Comparison of ENCODE assay signal across 12 cellular contexts in genomic region chr6:53984163-53984562, GRCh38.
DNase-seq lines count a peak whose midpoint lies in the region; ATAC-seq and TF ChIP-seq lines count a peak whose summit lies in the region.
"Had no signal": no experiment of that assay in that cellular context is flagged by ENCODE, and none has a peak within 500 bp of the region (broad histone marks: within the 10 kb centered on the region; RNA-seq: fewer than 3 reads in every experiment).

No MANE protein-coding gene starts in this region.

- H3K36me3 ChIP-seq in kidney epithelial cell (ENCODE audit: control insufficient read depth, insufficient read depth, low read length), result no peaks in the 10 kb centered on the region

- H3K4me1 Mint-ChIP-seq in activated naive CD8-positive, alpha-beta T cell treated with anti-CD3 and anti-CD28 coated beads, Interleukin-2, amount 50 U/mL, for 24 hours, result no peaks in the 10 kb centered on the region
- H3K4me1 Mint-ChIP-seq: activated CD4-positive, alpha-beta memory T cell treated with anti-CD3 and anti-CD28 coated beads, Interleukin-2, amount 10 ng/mL, durations not matched to agents 7 days and 5 days had no signal

- no peaks in the 10 kb centered on the region for H3K27me3 ChIP-seq in kidney epithelial cell (ENCODE audit: control insufficient read depth, insufficient read depth, low read length)

- H3K4me3 Mint-ChIP-seq in activated naive CD8-positive, alpha-beta T cell treated with anti-CD3 and anti-CD28 coated beads, Interleukin-2, amount 50 U/mL, for 24 hours, result no peak overlapping the region
- H3K4me3 Mint-ChIP-seq: activated CD4-positive, alpha-beta memory T cell treated with anti-CD3 and anti-CD28 coated beads, Interleukin-2, amount 10 ng/mL, durations not matched to agents 7 days and 5 days had no signal

- no peaks in the 10 kb centered on the region for H3K36me3 Mint-ChIP-seq in activated naive CD8-positive, alpha-beta T cell treated with anti-CD3 and anti-CD28 coated beads, Interleukin-2, amount 50 U/mL, for 24 hours (ENCODE audit: low read depth)

- peak; percentile 45; the same call in 1 of the 2 replicates for TF ChIP-seq EP300 in Ishikawa (IDR thresholded peaks at IDR 0.05; ENCODE audit: borderline replicate concordance)

- no peak for ATAC-seq in activated naive CD8-positive, alpha-beta T cell treated with anti-CD3 and anti-CD28 coated beads, Interleukin-2, amount 50 U/mL, for 24 hours
- no peak for ATAC-seq in sciatic nerve
- ATAC-seq: left ventricle myocardium superior had no signal

- no peak for TF ChIP-seq RAD21 in Ishikawa (IDR thresholded peaks at IDR 0.05; ENCODE audit: low read depth)

- no peak overlapping the region for H3K27ac Mint-ChIP-seq in activated naive CD8-positive, alpha-beta T cell treated with anti-CD3 and anti-CD28 coated beads, Interleukin-2, amount 50 U/mL, for 24 hours
- H3K27ac Mint-ChIP-seq: activated CD4-positive, alpha-beta memory T cell treated with anti-CD3 and anti-CD28 coated beads, Interleukin-2, amount 10 ng/mL, durations not matched to agents 7 days and 5 days had no signal

- intact Hi-C loops in sciatic nerve (cut with DNase I), result no loop called here

- H3K4me3 ChIP-seq in kidney epithelial cell (ENCODE audit: low read depth, low read length), result no peak overlapping the region

- H3K27me3 Mint-ChIP-seq in activated naive CD8-positive, alpha-beta T cell treated with anti-CD3 and anti-CD28 coated beads, Interleukin-2, amount 50 U/mL, for 24 hours, result peaks cover 6% of the 10 kb centered on the region

- no peaks in the 10 kb centered on the region for H3K9me3 Mint-ChIP-seq in activated naive CD8-positive, alpha-beta T cell treated with anti-CD3 and anti-CD28 coated beads, Interleukin-2, amount 50 U/mL, for 24 hours
- H3K9me3 Mint-ChIP-seq: activated CD4-positive, alpha-beta memory T cell treated with anti-CD3 and anti-CD28 coated beads, Interleukin-2, amount 10 ng/mL, durations not matched to agents 7 days and 5 days had no signal

- peak; percentile 71 for DNase-seq in AG08395 (ENCODE audit: low spot score)
- DNase-seq in astrocyte of the hippocampus (ENCODE audit: low read depth, low spot score), result peak; percentile 91
- peak; percentile 91 for DNase-seq in kidney epithelial cell (ENCODE audit: low read depth)
- no peak for DNase-seq in DMS79 treated with DMSO at 0.1 percent for 48 hours (lab: John Stamatoyannopoulos, UW)
- DNase-seq in stimulated activated CD4-positive, alpha-beta T cell treated with anti-CD3 and anti-CD28 coated beads, Interleukin-15, amount 100 ng/mL, for 24 hours, result no peak
- DNase-seq in activated naive CD8-positive, alpha-beta T cell treated with anti-CD3 and anti-CD28 coated beads, Interleukin-2, amount 50 U/mL, for 24 hours, result no peak
- no peak for DNase-seq in sciatic nerve (ENCODE audit: low spot score)
- DNase-seq: activated CD4-positive, alpha-beta memory T cell treated with anti-CD3 and anti-CD28 coated beads, Interleukin-2, amount 10 ng/mL, durations not matched to agents 7 days and 5 days; foreskin melanocyte; left ventricle myocardium superior; NCI-H510A treated with DMSO at 0.1 percent for 48 hours had no signal

- TF ChIP-seq CTCF in kidney epithelial cell (IDR thresholded peaks at IDR 0.05; ENCODE audit: insufficient read depth, low read length, poor library complexity, severe bottlenecking), result no peak

TF ChIP-seq in Ishikawa, 13 proteins besides CTCF, POLR2A, EP300 and RAD21:
- TF ChIP-seq ZBTB7A (IDR thresholded peaks at IDR 0.05; ENCODE audit: low read depth) (no peak), MAX (IDR thresholded peaks at IDR 0.05) (no peak), TCF12 (IDR thresholded peaks at IDR 0.05; ENCODE audit: low read depth) (no peak), TEAD4 (IDR thresholded peaks at IDR 0.05) (no peak), YY1 (IDR thresholded peaks at IDR 0.05; ENCODE audit: low read depth) (no peak), CREB1 (IDR thresholded peaks at IDR 0.05; ENCODE audit: low read depth) (no peak), USF1 (IDR thresholded peaks at IDR 0.05) (no peak), TAF1 (IDR thresholded peaks at IDR 0.05; ENCODE audit: low read depth) (no peak)

Comparison
In these comparisons a context has a peak if more than half of its experiments do, and no peak if none do; other contexts are left out.
1. DNase-seq: peak in AG08395 (single experiment), astrocyte of the hippocampus (single experiment) and kidney epithelial cell (single experiment); none in DMS79 treated with DMSO at 0.1 percent for 48 hours (single experiment), stimulated activated CD4-positive, alpha-beta T cell treated with anti-CD3 and anti-CD28 coated beads, Interleukin-15, amount 100 ng/mL, for 24 hours (single experiment), activated naive CD8-positive, alpha-beta T cell treated with anti-CD3 and anti-CD28 coated beads, Interleukin-2, amount 50 U/mL, for 24 hours (single experiment) and sciatic nerve (single experiment).